10 cellular contexts compared by ENCODE assay signal in genomic region chr4:156298230-156298629, GRCh38.
DNase-seq lines count a peak whose midpoint lies in the region; ATAC-seq and TF ChIP-seq lines count a peak whose summit lies in the region.
"Had no signal": no experiment of that assay in that cellular context is flagged by ENCODE, and none has a peak within 500 bp of the region (broad histone marks: within the 10 kb centered on the region; RNA-seq: fewer than 3 reads in every experiment).

No MANE protein-coding gene starts in this region.

- H3K36me3 Mint-ChIP-seq in activated CD4-positive, alpha-beta memory T cell treated with anti-CD3 and anti-CD28 coated beads for 36 hours = no peaks in the 10 kb centered on the region
- H3K36me3 Mint-ChIP-seq in activated naive CD8-positive, alpha-beta T cell treated with anti-CD3 and anti-CD28 coated beads, Interleukin-2, amount 50 U/mL, for 24 hours (ENCODE audit: low read depth) = no peaks in the 10 kb centered on the region

- CTCF ChIA-PET in activated CD4-positive, alpha-beta memory T cell treated with anti-CD3 and anti-CD28 coated beads for 36 hours (lab: Charles Lee) = no interaction called here

- peaks cover 3% of the 10 kb centered on the region for H3K9me3 Mint-ChIP-seq in activated CD4-positive, alpha-beta memory T cell treated with anti-CD3 and anti-CD28 coated beads for 36 hours
- H3K9me3 Mint-ChIP-seq in activated naive CD8-positive, alpha-beta T cell treated with anti-CD3 and anti-CD28 coated beads, Interleukin-2, amount 50 U/mL, for 24 hours = peaks cover 1% of the 10 kb centered on the region

- H3K4me1 Mint-ChIP-seq in activated CD4-positive, alpha-beta memory T cell treated with anti-CD3 and anti-CD28 coated beads for 36 hours (ENCODE audit: low read depth) = no peaks in the 10 kb centered on the region
- no peaks in the 10 kb centered on the region for H3K4me1 Mint-ChIP-seq in activated naive CD8-positive, alpha-beta T cell treated with anti-CD3 and anti-CD28 coated beads, Interleukin-2, amount 50 U/mL, for 24 hours

- TF ChIP-seq CTCF in AG09309 (IDR thresholded peaks at IDR 0.05; ENCODE audit: control insufficient read depth, insufficient read depth, low read depth, low read length, missing control alignments) (no peak), choroid plexus epithelial cell (conservative IDR thresholded peaks at IDR 0.05; ENCODE audit: low read depth, low read length) (no peak)

- intact Hi-C loops in activated CD4-positive, alpha-beta memory T cell treated with anti-CD3 and anti-CD28 coated beads for 36 hours (cut with micrococcal nuclease) = no loop called here

- no peak overlapping the region for H3K4me3 Mint-ChIP-seq in activated CD4-positive, alpha-beta memory T cell treated with anti-CD3 and anti-CD28 coated beads for 36 hours
- no peak overlapping the region for H3K4me3 Mint-ChIP-seq in activated naive CD8-positive, alpha-beta T cell treated with anti-CD3 and anti-CD28 coated beads, Interleukin-2, amount 50 U/mL, for 24 hours
- H3K4me3 Mint-ChIP-seq: effector memory CD8-positive, alpha-beta T cell had no signal

- POLR2A ChIA-PET in activated CD4-positive, alpha-beta memory T cell treated with anti-CD3 and anti-CD28 coated beads for 36 hours (lab: Charles Lee) = no interaction called here

- H3K4me3 ChIP-seq in AG09309 (ENCODE audit: control insufficient read depth, low read depth, low read length) = no peak overlapping the region
- H3K4me3 ChIP-seq in choroid plexus epithelial cell (ENCODE audit: low read depth, low read length) = no peak overlapping the region

- no peak for ATAC-seq in GM18861 (IDR thresholded peaks at IDR 0.05; ENCODE audit: unreplicated experiment)
- no peak for ATAC-seq in GM21717 (IDR thresholded peaks at IDR 0.05; ENCODE audit: unreplicated experiment)
- ATAC-seq in activated naive CD8-positive, alpha-beta T cell treated with anti-CD3 and anti-CD28 coated beads, Interleukin-2, amount 50 U/mL, for 24 hours = no peak
- ATAC-seq: effector memory CD8-positive, alpha-beta T cell had no signal

- H3K27ac Mint-ChIP-seq in activated CD4-positive, alpha-beta memory T cell treated with anti-CD3 and anti-CD28 coated beads for 36 hours = no peak overlapping the region
- no peak overlapping the region for H3K27ac Mint-ChIP-seq in activated naive CD8-positive, alpha-beta T cell treated with anti-CD3 and anti-CD28 coated beads, Interleukin-2, amount 50 U/mL, for 24 hours
- H3K27ac Mint-ChIP-seq: effector memory CD8-positive, alpha-beta T cell had no signal

- H3K27me3 Mint-ChIP-seq in activated CD4-positive, alpha-beta memory T cell treated with anti-CD3 and anti-CD28 coated beads for 36 hours = no peaks in the 10 kb centered on the region
- H3K27me3 Mint-ChIP-seq in activated naive CD8-positive, alpha-beta T cell treated with anti-CD3 and anti-CD28 coated beads, Interleukin-2, amount 50 U/mL, for 24 hours = no peaks in the 10 kb centered on the region
- H3K27me3 Mint-ChIP-seq: effector memory CD8-positive, alpha-beta T cell had no signal

- peak; percentile 80 for DNase-seq in AG09309 (ENCODE audit: low read depth)
- peak; percentile 88 for DNase-seq in NCI-H1417 treated with DMSO at 0.1 percent for 48 hours (lab: John Stamatoyannopoulos, UW)
- DNase-seq in choroid plexus epithelial cell (ENCODE audit: low read depth) = peak; percentile 92
- DNase-seq in medulla oblongata (ENCODE audit: extremely low spot score) = peak; percentile 24
- no peak for DNase-seq in activated CD4-positive, alpha-beta memory T cell treated with anti-CD3 and anti-CD28 coated beads for 36 hours
- DNase-seq in activated naive CD8-positive, alpha-beta T cell treated with anti-CD3 and anti-CD28 coated beads, Interleukin-2, amount 50 U/mL, for 24 hours = no peak
- DNase-seq: effector memory CD8-positive, alpha-beta T cell; stimulated activated naive CD4-positive, alpha-beta T cell treated with Interleukin-2 at 50 U/mL for 16 hours had no signal

Comparison
In these comparisons a context has a peak if more than half of its experiments do, and no peak if none do; other contexts are left out.
1. DNase-seq: peak in AG09309 (single experiment), NCI-H1417 treated with DMSO at 0.1 percent for 48 hours (single experiment), choroid plexus epithelial cell (single experiment) and medulla oblongata (single experiment); none in activated CD4-positive, alpha-beta memory T cell treated with anti-CD3 and anti-CD28 coated beads for 36 hours (single experiment) and activated naive CD8-positive, alpha-beta T cell treated with anti-CD3 and anti-CD28 coated beads, Interleukin-2, amount 50 U/mL, for 24 hours (single experiment).